In genomic region chr12:15720299-15720698, GRCh38 we compare ENCODE assay signal across 2 cellular contexts.
TF ChIP-seq lines count a peak whose summit lies in the region.

No MANE protein-coding gene starts in this region.

TF ChIP-seq in SK-N-SH treated with all-trans-retinoic acid at 6 μM for 48 hours, 23 proteins besides CTCF, POLR2A, EP300 and RAD21 (continued from another document):
- TF ChIP-seq SNAI2 (CRISPR knock-in tag; IDR thresholded peaks at IDR 0.05) = no peak
- TF ChIP-seq ZNF565 (CRISPR knock-in tag; conservative IDR thresholded peaks at IDR 0.05; ENCODE audit: low read depth) = no peak
- TF ChIP-seq RARB (CRISPR knock-in tag; IDR thresholded peaks at IDR 0.05) = no peak
- TF ChIP-seq TSHZ2 (CRISPR knock-in tag; IDR thresholded peaks at IDR 0.05) = no peak

TF ChIP-seq in SK-N-SH, 30 proteins besides CTCF, POLR2A, EP300 and RAD21 (continued from another document):
- TF ChIP-seq, protein P1, sequence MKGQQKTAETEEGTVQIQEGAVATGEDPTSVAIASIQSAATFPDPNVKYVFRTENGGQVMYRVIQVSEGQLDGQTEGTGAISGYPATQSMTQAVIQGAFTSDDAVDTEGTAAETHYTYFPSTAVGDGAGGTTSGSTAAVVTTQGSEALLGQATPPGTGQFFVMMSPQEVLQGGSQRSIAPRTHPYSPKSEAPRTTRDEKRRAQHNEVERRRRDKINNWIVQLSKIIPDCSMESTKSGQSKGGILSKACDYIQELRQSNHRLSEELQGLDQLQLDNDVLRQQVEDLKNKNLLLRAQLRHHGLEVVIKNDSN (IDR thresholded peaks at IDR 0.05; ENCODE audit: borderline replicate concordance, low read depth) = no peak
- TF ChIP-seq REST (IDR thresholded peaks at IDR 0.05; ENCODE audit: low read depth, low read length) = no peak
- no peak for TF ChIP-seq MXI1 (IDR thresholded peaks at IDR 0.05; ENCODE audit: low read depth, low read length)
- no peak for TF ChIP-seq SIN3A (IDR thresholded peaks at IDR 0.05; ENCODE audit: borderline replicate concordance, low read depth, low read length)
- TF ChIP-seq SMC3 (IDR thresholded peaks at IDR 0.05; ENCODE audit: low read depth, low read length) = no peak
- no peak for TF ChIP-seq NFIC (IDR thresholded peaks at IDR 0.05; ENCODE audit: borderline replicate concordance)
- no peak for TF ChIP-seq TEAD4 (IDR thresholded peaks at IDR 0.05; ENCODE audit: borderline replicate concordance, insufficient read depth)
- no peak for TF ChIP-seq ELF1 (IDR thresholded peaks at IDR 0.05)
- no peak for TF ChIP-seq GATA2 (CRISPR knock-in tag; IDR thresholded peaks at IDR 0.05)
- no peak for TF ChIP-seq JUND (IDR thresholded peaks at IDR 0.05)
- TF ChIP-seq USF2 (IDR thresholded peaks at IDR 0.05; ENCODE audit: borderline replicate concordance, low read depth, low read length) = no peak
